ENCODE assay signal across 15 cellular contexts in genomic region chr6:35082046-35082732, GRCh38. TPM values are rescaled to one million over a fixed set of nuclear protein-coding genes. Genes with fewer than 3 reads are reported as not detected.
A peak's percentile ranks its signal among the peaks of the same experiment; 100 is the strongest.
DNase-seq lines count a peak whose midpoint lies in the region; ATAC-seq and TF ChIP-seq lines count a peak whose summit lies in the region.
"Had no signal": no experiment of that assay in that cellular context is flagged by ENCODE, and none has a peak within 500 bp of the region (broad histone marks: within the 10 kb centered on the region; RNA-seq: fewer than 3 reads in every experiment).

No MANE protein-coding gene starts in this region.

- H3K36me3 ChIP-seq in Caco-2 (ENCODE audit: control insufficient read depth, insufficient read depth, low read length) (peaks cover 1% of the 10 kb centered on the region), OCI-LY7 (ENCODE audit: insufficient read depth, low read length) (no peaks in the 10 kb centered on the region)
- H3K36me3 ChIP-seq: cardiac muscle cell had no signal

- H4K20me1 ChIP-seq in OCI-LY7 (ENCODE audit: insufficient read depth, low read length): no peaks in the 10 kb centered on the region

- no peaks in the 10 kb centered on the region for H3K4me1 ChIP-seq in Caco-2
- H3K4me1 ChIP-seq in OCI-LY7 (ENCODE audit: insufficient read depth, low read length, poor library complexity, severe bottlenecking): no peaks in the 10 kb centered on the region

- H3K27ac ChIP-seq in OCI-LY7 (ENCODE audit: low read depth, low read length, poor library complexity, severe bottlenecking): no peak overlapping the region
- H3K27ac ChIP-seq: cardiac muscle cell had no signal

- peak; percentile 32 for ATAC-seq in sciatic nerve

- H3K4me2 ChIP-seq in OCI-LY7 (ENCODE audit: low read length): no peak overlapping the region

- H3K4me3 ChIP-seq in Caco-2 (ENCODE audit: low read depth, low read length): no peak overlapping the region
- H3K4me3 ChIP-seq in NB4 (ENCODE audit: low read depth, low read length): no peak overlapping the region
- H3K4me3 ChIP-seq in OCI-LY7 (ENCODE audit: low read depth, low read length, poor library complexity, severe bottlenecking): no peak overlapping the region
- H3K4me3 ChIP-seq: cardiac muscle cell had no signal

- H3K27ac Mint-ChIP-seq in Caco-2 (ENCODE audit: unreplicated experiment): peak overlapping the region; percentile 2
- H3K27ac Mint-ChIP-seq: activated CD4-positive, alpha-beta T cell treated with anti-CD3 and anti-CD28 coated beads, Interleukin-2, amount 10 ng/mL, durations not matched to agents 24 days and 14 days; T-helper 2 cell treated with Interferon-gamma antibody and Interleukin-4, amounts not matched to agents 5 μg/mL and 100 μg/mL, for 36 hours had no signal

- no peak overlapping the region for H3K4me3 Mint-ChIP-seq in Caco-2 (ENCODE audit: unreplicated experiment)
- H3K4me3 Mint-ChIP-seq: activated CD4-positive, alpha-beta T cell treated with anti-CD3 and anti-CD28 coated beads, Interleukin-2, amount 10 ng/mL, durations not matched to agents 24 days and 14 days; T-helper 2 cell treated with Interferon-gamma antibody and Interleukin-4, amounts not matched to agents 5 μg/mL and 100 μg/mL, for 36 hours had no signal

- CTCF ChIA-PET in Caco-2 (lab: Charles Lee): no interaction called here
- CTCF ChIA-PET in OCI-LY7 (lab: Charles Lee; ENCODE audit: unreplicated experiment): interaction anchor here (0.6 kb wide), 1 partner anchor 56 kb away, joined by 4 read pairs; no protein-coding TSS in a partner anchor

- intact Hi-C loops in Caco-2 (cut with micrococcal nuclease; ENCODE audit: unreplicated experiment) (no loop called here), sciatic nerve (cut with DNase I) (no loop called here), OCI-LY7 (cut with micrococcal nuclease; ENCODE audit: unreplicated experiment) (no loop called here)

- H3K27me3 Mint-ChIP-seq in Caco-2 (ENCODE audit: insufficient read depth, unreplicated experiment): no peaks in the 10 kb centered on the region
- H3K27me3 Mint-ChIP-seq: activated CD4-positive, alpha-beta T cell treated with anti-CD3 and anti-CD28 coated beads, Interleukin-2, amount 10 ng/mL, durations not matched to agents 24 days and 14 days; progenitor cell of endocrine pancreas had no signal

- TF ChIP-seq CTCF in Caco-2 (IDR thresholded peaks at IDR 0.05; ENCODE audit: insufficient read depth in 1 of 2, low read depth in 1 of 2, low read length in 1 of 2, severe bottlenecking in 1 of 2, unreplicated experiment in 1 of 2) (no peak), NB4 (IDR thresholded peaks at IDR 0.05; ENCODE audit: low read depth, low read length) (no peak), OCI-LY7 (conservative IDR thresholded peaks at IDR 0.05; ENCODE audit: low read length) (no peak)

- TF ChIP-seq POLR2A in NB4 (IDR thresholded peaks at IDR 0.05; ENCODE audit: extremely low read depth, insufficient read length): no peak

- H3K9me3 Mint-ChIP-seq in Caco-2 (ENCODE audit: unreplicated experiment): no peaks in the 10 kb centered on the region
- H3K9me3 Mint-ChIP-seq: activated CD4-positive, alpha-beta T cell treated with anti-CD3 and anti-CD28 coated beads, Interleukin-2, amount 10 ng/mL, durations not matched to agents 24 days and 14 days; T-helper 2 cell treated with Interferon-gamma antibody and Interleukin-4, amounts not matched to agents 5 μg/mL and 100 μg/mL, for 36 hours had no signal

- POLR2A ChIA-PET in Caco-2 (lab: Charles Lee) (no interaction called here), OCI-LY7 (lab: Charles Lee) (no interaction called here)

- H3K79me2 ChIP-seq in OCI-LY7 (ENCODE audit: insufficient read depth, low read depth, low read length): no peaks in the 10 kb centered on the region

- no peaks in the 10 kb centered on the region for H3K4me1 Mint-ChIP-seq in Caco-2 (ENCODE audit: low read depth, unreplicated experiment)
- H3K4me1 Mint-ChIP-seq: activated CD4-positive, alpha-beta T cell treated with anti-CD3 and anti-CD28 coated beads, Interleukin-2, amount 10 ng/mL, durations not matched to agents 24 days and 14 days had no signal

- H3K9me2 ChIP-seq in OCI-LY7 (ENCODE audit: insufficient read depth, low read length): no peaks in the 10 kb centered on the region

- DNase-seq in Caco-2 (peak in 1 of 2 experiments; percentile 12), NB4 (ENCODE audit: low read depth) (peak; percentile 31), islet precursor cell (peak; percentile 49), sciatic nerve (ENCODE audit: low spot score) (no peak), OCI-LY7 (ENCODE audit: low spot score) (no peak), ecto neural progenitor cell (ENCODE audit: low spot score) (no peak)
- DNase-seq in effector CD8-positive, alpha-beta T cell (lab: John Stamatoyannopoulos, UW): no peak
- no peak for DNase-seq in activated T-cell treated with anti-CD3 and anti-CD28 coated beads, Interleukin-2, amount 50 U/mL, for 1 hour
- DNase-seq: activated CD4-positive, alpha-beta T cell treated with anti-CD3 and anti-CD28 coated beads, Interleukin-2, amount 10 ng/mL, durations not matched to agents 24 days and 14 days; EL; NCI-H2029; stimulated activated CD4-positive, alpha-beta T cell treated with anti-CD3 and anti-CD28 coated beads, Interleukin-2, amount 100 ng/mL, for 24 hours had no signal

- H3K36me3 Mint-ChIP-seq in Caco-2 (ENCODE audit: insufficient read depth, unreplicated experiment): peaks cover 34% of the 10 kb centered on the region

- no peaks in the 10 kb centered on the region for H3K9me3 ChIP-seq in Caco-2
- no peaks in the 10 kb centered on the region for H3K9me3 ChIP-seq in OCI-LY7 (ENCODE audit: low read length)

- BruUV-seq in Caco-2 (replicated peaks; lab: Mats Ljungman, UMichigan): no TSS peak
- no TSS peak for BruUV-seq in OCI-LY7 (replicated peaks; lab: Mats Ljungman, UMichigan)

- no peak overlapping the region for H2AFZ ChIP-seq in OCI-LY7 (ENCODE audit: low read length)

- no peaks in the 10 kb centered on the region for H3K27me3 ChIP-seq in Caco-2 (replicated peaks; ENCODE audit: control insufficient read depth, insufficient read depth, low read length)
- H3K27me3 ChIP-seq: cardiac muscle cell had no signal

RNA-seq across cellular contexts. Expression of gene TCP11, which starts 59.0 kb away (rescaled TPM):
- total RNA-seq in Caco-2 (2022) (not detected in 2 replicates), sciatic nerve (not detected), OCI-LY7 (2022) (not detected in 2 replicates)
- total RNA-seq in OCI-LY7 (2014; rRNA removed; shearing (Covaris generic)): not detected in 2 replicates
- total RNA-seq: activated CD4-positive, alpha-beta T cell treated with anti-CD3 and anti-CD28 coated beads, Interleukin-2, amount 10 ng/mL, durations not matched to agents 24 days and 14 days; progenitor cell of endocrine pancreas had no signal

Comparison
In these comparisons a context has a peak if more than half of its experiments do, and no peak if none do; other contexts are left out.
1. DNase-seq: peak in NB4 (single experiment) and islet precursor cell (single experiment); none in sciatic nerve (single experiment), OCI-LY7 (single experiment), effector CD8-positive, alpha-beta T cell (single experiment), activated T-cell treated with anti-CD3 and anti-CD28 coated beads, Interleukin-2, amount 50 U/mL, for 1 hour (single experiment) and ecto neural progenitor cell (single experiment).